In the genomic region with DNA sequence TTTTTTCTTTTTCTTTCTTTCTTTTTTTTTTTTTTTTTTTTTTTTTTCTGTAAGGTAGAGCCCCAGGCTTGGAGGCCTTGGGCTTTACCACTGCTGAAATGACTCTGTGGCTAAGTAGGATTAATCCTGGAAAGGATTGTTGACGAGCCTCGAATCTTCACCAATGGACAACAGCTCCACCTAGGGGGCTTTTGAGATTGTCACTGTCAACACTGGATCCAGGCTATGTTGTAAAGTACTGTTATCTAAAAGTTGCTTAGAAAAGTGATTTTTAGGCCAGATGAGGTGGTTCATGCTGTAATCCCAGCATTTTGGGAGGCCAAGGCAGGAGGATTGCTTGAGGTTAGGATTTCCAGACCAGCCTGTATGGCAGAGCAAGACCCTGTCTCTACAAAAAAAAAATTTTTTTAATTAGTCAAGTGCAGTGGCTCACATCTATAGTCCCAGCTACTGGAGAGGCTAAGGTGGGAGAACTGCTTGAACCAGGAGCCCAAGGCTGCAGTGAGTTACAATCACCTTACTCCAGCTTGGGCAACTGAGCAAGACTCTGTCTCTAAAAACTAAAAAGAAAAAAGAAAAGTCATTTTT, we compare ENCODE assay signal across 8 cellular contexts. TPM values are rescaled to one million over a fixed set of nuclear protein-coding genes. Genes with fewer than 3 reads are reported as not detected.
A peak's percentile ranks its signal among the peaks of the same experiment; 100 is the strongest.
DNase-seq lines count a peak whose midpoint lies in the region; ATAC-seq and TF ChIP-seq lines count a peak whose summit lies in the region.

No MANE protein-coding gene starts in this region.

- H3K4me1 ChIP-seq in Caco-2 (peaks cover 9% of the 10 kb centered on the region), aorta (ENCODE audit: control insufficient read depth in 1 of 2, insufficient read depth in 2 of 2, low read length in 2 of 2) (no peaks in the 10 kb centered on the region)

- no peak overlapping the region for H3K27ac ChIP-seq in aorta (ENCODE audit: low read depth in 1 of 2, low read length in 2 of 2)

- H3K9me3 Mint-ChIP-seq in Caco-2 (ENCODE audit: unreplicated experiment) (no peaks in the 10 kb centered on the region), osteocyte (ENCODE audit: unreplicated experiment) (no peaks in the 10 kb centered on the region)

- no peaks in the 10 kb centered on the region for H3K27me3 ChIP-seq in Caco-2 (replicated peaks; ENCODE audit: control insufficient read depth, insufficient read depth, low read length)
- no peaks in the 10 kb centered on the region for H3K27me3 ChIP-seq in aorta (ENCODE audit: control insufficient read depth in 1 of 2, insufficient read depth in 2 of 2, low read length in 1 of 2)

- H3K27ac Mint-ChIP-seq in Caco-2 (ENCODE audit: unreplicated experiment) (no peak overlapping the region), osteocyte (ENCODE audit: unreplicated experiment) (no peak overlapping the region)

- peak; percentile 91 for ATAC-seq in aorta (ENCODE audit: low FRiP score)

- H3K4me3 Mint-ChIP-seq in Caco-2 (ENCODE audit: unreplicated experiment) (no peak overlapping the region), osteocyte (ENCODE audit: unreplicated experiment) (no peak overlapping the region)

- DNase-seq in Caco-2 (peak; percentile 72 to 80), HT1080 (ENCODE audit: low read depth) (peak; percentile 69), RPMI7951 (ENCODE audit: low read depth) (peak; percentile 74), germinal center (ENCODE audit: low spot score) (peak; percentile 71), osteocyte (ENCODE audit: extremely low spot score, unreplicated experiment) (peak; percentile 88), aorta (peak in 1 of 2 donors; percentile 51), mesenteric fat pad (ENCODE audit: low spot score) (no peak)
- DNase-seq in activated gamma-delta T cell treated with anti-CD3 and anti-CD28 coated beads, Interleukin-2, amount 50 U/mL, for 16 hours (ENCODE audit: low read depth): peak; percentile 13

- H3K36me3 Mint-ChIP-seq in Caco-2 (ENCODE audit: insufficient read depth, unreplicated experiment) (peaks cover 29% of the 10 kb centered on the region), osteocyte (ENCODE audit: unreplicated experiment) (peaks cover 16% of the 10 kb centered on the region)

- H3K4me1 Mint-ChIP-seq in Caco-2 (ENCODE audit: low read depth, unreplicated experiment) (peaks cover 11% of the 10 kb centered on the region), osteocyte (ENCODE audit: unreplicated experiment) (peaks cover 1% of the 10 kb centered on the region)

- WGBS in aorta, 2 donors: 0 to 1% methylated on average over 2 of the region's 2 CpGs

- no TSS peak for BruUV-seq in Caco-2 (replicated peaks; lab: Mats Ljungman, UMichigan)

- POLR2A ChIA-PET in Caco-2 (lab: Charles Lee): no interaction called here

- H3K27me3 Mint-ChIP-seq in Caco-2 (ENCODE audit: insufficient read depth, unreplicated experiment) (no peaks in the 10 kb centered on the region), osteocyte (ENCODE audit: unreplicated experiment) (no peaks in the 10 kb centered on the region)

- H3K36me3 ChIP-seq in Caco-2 (ENCODE audit: control insufficient read depth, insufficient read depth, low read length) (peaks cover 3% of the 10 kb centered on the region), aorta (ENCODE audit: control insufficient read depth in 1 of 2, insufficient read depth in 2 of 2, low read length in 1 of 2) (peaks cover 0 to 9% of the 10 kb centered on the region in 2 donors)

- no peak overlapping the region for H3K4me3 ChIP-seq in Caco-2 (ENCODE audit: low read depth, low read length)
- H3K4me3 ChIP-seq in aorta (ENCODE audit: low read length in 2 of 2): no peak overlapping the region

- H3K9me3 ChIP-seq in Caco-2: no peaks in the 10 kb centered on the region
- H3K9me3 ChIP-seq in aorta (ENCODE audit: control insufficient read depth, low read length): no peaks in the 10 kb centered on the region

- TF ChIP-seq CTCF in Caco-2 (IDR thresholded peaks at IDR 0.05; ENCODE audit: insufficient read depth in 1 of 2, low read depth in 1 of 2, low read length in 1 of 2, severe bottlenecking in 1 of 2, unreplicated experiment in 1 of 2) (peak; percentile 65 to 74), osteocyte (IDR thresholded peaks at IDR 0.05) (peak; percentile 83)

- intact Hi-C loops in Caco-2 (cut with micrococcal nuclease; ENCODE audit: unreplicated experiment): loop anchor here (1.0 kb wide), 4 partner anchors 43 to 160 kb away; partner anchors contain the start of gene SETD2
- intact Hi-C loops in aorta (cut with DNase I): loop anchor here in 1 of 2 donors (10.0 kb wide), 2 partner anchors 400 to 460 kb away; partner anchors contain the start of gene MYL3

- CTCF ChIA-PET in Caco-2 (lab: Charles Lee): interaction anchor here (0.6 to 2.5 kb wide), 7 partner anchors 18 to 252 kb away, joined by 3 to 11 read pairs (median 4); partner anchors contain the start of gene SETD2

RNA-seq across cellular contexts. Expression of gene KLHL18, which starts 41.6 kb away (rescaled TPM):
- total RNA-seq in Caco-2 (2022) (26.1 and 29.5 TPM in 2 replicates), osteocyte (29.1 and 32.3 TPM in 2 replicates), aorta (10 to 100 TPM; 22.9 to 26.7 TPM), mesenteric fat pad (33.7 TPM)
- total RNA-seq in HT1080 (2014; rRNA removed; shearing (Covaris generic)): 20.4 and 26.2 TPM in 2 replicates
- 22.6 and 24.8 TPM in 2 replicates for polyA plus RNA-seq in HT1080 (2015; cell fraction: cytosol; rRNA removed)
- 22.3 and 23.2 TPM in 2 replicates for polyA plus RNA-seq in HT1080 (2015; cell fraction: nucleus; rRNA removed)
- total RNA-seq in RPMI7951 (2014; rRNA removed; shearing (Covaris generic)): 24.6 and 27.1 TPM in 2 replicates
- 10 to 100 TPM in 1 of 2 donors, 1 to 10 TPM in 1; 9.0 to 20.3 TPM for polyA plus RNA-seq in aorta

RNA-seq across cellular contexts. Expression of gene KIF9, which starts 41.8 kb away (rescaled TPM):
- total RNA-seq in Caco-2 (2022): 7.1 and 7.2 TPM in 2 replicates
- 15.8 and 28.4 TPM in 2 replicates for total RNA-seq in HT1080 (2014; rRNA removed; shearing (Covaris generic))
- polyA plus RNA-seq in HT1080 (2015; cell fraction: cytosol; rRNA removed): 21.4 and 25.7 TPM in 2 replicates
- 3.1 and 8.4 TPM in 2 replicates for polyA plus RNA-seq in HT1080 (2015; cell fraction: nucleus; rRNA removed)
- 20.0 and 22.1 TPM in 2 replicates for total RNA-seq in RPMI7951 (2014; rRNA removed; shearing (Covaris generic))
- total RNA-seq in osteocyte: 5.4 and 6.2 TPM in 2 replicates
- total RNA-seq in aorta: 1 to 10 TPM; 6.5 to 6.7 TPM
- 10 to 100 TPM; 13.5 to 14.4 TPM for polyA plus RNA-seq in aorta
- total RNA-seq in mesenteric fat pad: 4.9 TPM

RNA-seq across cellular contexts. Expression of gene PTPN23, which starts 56.4 kb away (rescaled TPM):
- total RNA-seq in Caco-2 (2022) (46.8 and 49.6 TPM in 2 replicates), osteocyte (57.7 and 60.8 TPM in 2 replicates), aorta (10 to 100 TPM; 38.9 to 44.0 TPM), mesenteric fat pad (40.3 TPM)
- 10.0 and 16.3 TPM in 2 replicates for total RNA-seq in HT1080 (2014; rRNA removed; shearing (Covaris generic))
- polyA plus RNA-seq in HT1080 (2015; cell fraction: cytosol; rRNA removed): 25.1 and 26.3 TPM in 2 replicates
- polyA plus RNA-seq in HT1080 (2015; cell fraction: nucleus; rRNA removed): 70.1 and 78.8 TPM in 2 replicates
- total RNA-seq in RPMI7951 (2014; rRNA removed; shearing (Covaris generic)): 5.9 and 10.2 TPM in 2 replicates
- 10 to 100 TPM in 1 of 2 donors, 1 to 10 TPM in 1; 7.1 to 17.7 TPM for polyA plus RNA-seq in aorta
